Comparison of ENCODE assay signal across 9 cellular contexts in genomic region chr15:99511865-99512632, GRCh38. TPM values are rescaled to one million over a fixed set of nuclear protein-coding genes. Genes with fewer than 3 reads are reported as not detected.
DNase-seq lines count a peak whose midpoint lies in the region; ATAC-seq and TF ChIP-seq lines count a peak whose summit lies in the region.
"Had no signal": no experiment of that assay in that cellular context is flagged by ENCODE, and none has a peak within 500 bp of the region (broad histone marks: within the 10 kb centered on the region; RNA-seq: fewer than 3 reads in every experiment).

No MANE protein-coding gene starts in this region.

- no peaks in the 10 kb centered on the region for H3K36me3 ChIP-seq in uterus

- H3K27me3 Mint-ChIP-seq in stimulated activated naive CD8-positive, alpha-beta T cell treated with anti-CD3 and anti-CD28 coated beads, Interleukin-15, amount 100 ng/mL, for 72 hours = no peaks in the 10 kb centered on the region

- H3K4me3 ChIP-seq in dorsolateral prefrontal cortex (no peak overlapping the region), uterus (no peak overlapping the region)

- no peaks in the 10 kb centered on the region for H3K27me3 ChIP-seq in dorsolateral prefrontal cortex
- H3K27me3 ChIP-seq in uterus = no peaks in the 10 kb centered on the region

- intact Hi-C loops in dorsolateral prefrontal cortex (cut with DNase I) = no loop called here
- intact Hi-C loops in uterus (cut with DNase I; ENCODE audit: low total_unique reads) = no loop called here

- TF ChIP-seq POLR2A in uterus (IDR thresholded peaks at IDR 0.05) = no peak

- DNase-seq in stimulated activated naive CD8-positive, alpha-beta T cell treated with anti-CD3 and anti-CD28 coated beads, Interleukin-15, Interleukin-2, amounts not matched to agents 100 U/mL and 50 U/mL, for 24 hours = no peak
- DNase-seq in stimulated activated naive CD8-positive, alpha-beta T cell treated with anti-CD3 and anti-CD28 coated beads, Interleukin-15, amount 100 ng/mL, for 72 hours = no peak
- DNase-seq in dorsolateral prefrontal cortex (no peak), uterus (peak in 1 of 2 donors; percentile 50), NCI-H526 (lab: John Stamatoyannopoulos, UW) (no peak), T-helper 2 cell (no peak), HUDEP-2 (lab: John Stamatoyannopoulos, UW; ENCODE audit: unreplicated experiment in 76 of 76) (no peak)

- H3K9me3 ChIP-seq in uterus = no peaks in the 10 kb centered on the region

- H3K4me1 Mint-ChIP-seq in stimulated activated naive CD8-positive, alpha-beta T cell treated with anti-CD3 and anti-CD28 coated beads, Interleukin-15, amount 100 ng/mL, for 72 hours = peaks cover 50% of the 10 kb centered on the region

- H3K27ac ChIP-seq in dorsolateral prefrontal cortex (peak overlapping the region in 31 of 59 donors; percentile 0 to 73 (median 36)), uterus (peak overlapping the region; percentile 21 to 48)
- H3K27ac ChIP-seq: C4-2B had no signal

- peak; percentile 47 for ATAC-seq in stimulated activated naive CD8-positive, alpha-beta T cell treated with anti-CD3 and anti-CD28 coated beads, Interleukin-15, Interleukin-2, amounts not matched to agents 100 U/mL and 50 U/mL, for 24 hours
- no peak for ATAC-seq in stimulated activated naive CD8-positive, alpha-beta T cell treated with anti-CD3 and anti-CD28 coated beads, Interleukin-15, amount 100 ng/mL, for 72 hours
- ATAC-seq in HG03159 (IDR thresholded peaks at IDR 0.05; ENCODE audit: unreplicated experiment) = peak; percentile 67

- H3K9me3 Mint-ChIP-seq in stimulated activated naive CD8-positive, alpha-beta T cell treated with anti-CD3 and anti-CD28 coated beads, Interleukin-15, amount 100 ng/mL, for 72 hours = no peaks in the 10 kb centered on the region

- no peak overlapping the region for H3K4me3 Mint-ChIP-seq in stimulated activated naive CD8-positive, alpha-beta T cell treated with anti-CD3 and anti-CD28 coated beads, Interleukin-15, amount 100 ng/mL, for 72 hours

- H3K27ac Mint-ChIP-seq in stimulated activated naive CD8-positive, alpha-beta T cell treated with anti-CD3 and anti-CD28 coated beads, Interleukin-15, amount 100 ng/mL, for 72 hours = peak overlapping the region in 1 of 2 donors; percentile 43

- TF ChIP-seq CTCF in dorsolateral prefrontal cortex (IDR thresholded peaks at IDR 0.05 in 54 of 56, conservative IDR thresholded peaks at IDR 0.05 in 2 of 56; ENCODE audit: low read depth in 1 of 56, partially characterized antibody in 56 of 56) (no peak), uterus (IDR thresholded peaks at IDR 0.05) (no peak)

- H3K4me1 ChIP-seq in uterus = peaks cover 0 to 2% of the 10 kb centered on the region in 2 donors

RNA-seq across cellular contexts. Expression of gene MEF2A, which starts 53.7 kb away (rescaled TPM):
- 100 to 1,000 TPM in 48 of 120 experiments, 10 to 100 TPM in 72; 54.3 to 131 (median 97.1) TPM for total RNA-seq in dorsolateral prefrontal cortex
- 100 to 1,000 TPM in 2 of 4 donors, 10 to 100 TPM in 2; 78.6 to 138 (median 105) TPM for total RNA-seq in uterus
